Comparison of ENCODE assay signal across 12 cellular contexts in genomic region chr10:71887767-71888166, GRCh38. TPM values are rescaled to one million over a fixed set of nuclear protein-coding genes. Genes with fewer than 3 reads are reported as not detected.
DNase-seq lines count a peak whose midpoint lies in the region; ATAC-seq and TF ChIP-seq lines count a peak whose summit lies in the region.
"Had no signal": no experiment of that assay in that cellular context is flagged by ENCODE, and none has a peak within 500 bp of the region (broad histone marks: within the 10 kb centered on the region; RNA-seq: fewer than 3 reads in every experiment).

No MANE protein-coding gene starts in this region.

- no peaks in the 10 kb centered on the region for H3K36me3 Mint-ChIP-seq in type B pancreatic cell

- H3K4me1 ChIP-seq in left ventricle myocardium inferior (peaks cover 22% of the 10 kb centered on the region), adipocyte (ENCODE audit: control insufficient read depth, insufficient read depth, low read length) (peaks cover 26% of the 10 kb centered on the region), mesenchymal stem cell (ENCODE audit: control insufficient read depth, insufficient read depth, low read depth, low read length) (peaks cover 14% of the 10 kb centered on the region), prostate gland (replicated peaks) (no peaks in the 10 kb centered on the region)

- no peak overlapping the region for H3K18ac ChIP-seq in mesenchymal stem cell (ENCODE audit: low read depth in 1 of 2, low read length in 2 of 2)

- H3K9ac ChIP-seq in adipocyte (ENCODE audit: low read length): peak overlapping the region; percentile 87
- peak overlapping the region; percentile 96 for H3K9ac ChIP-seq in mesenchymal stem cell (ENCODE audit: low read length)

- H3K27ac ChIP-seq in left ventricle myocardium inferior (replicated peaks): peak overlapping the region; percentile 76
- no peak overlapping the region for H3K27ac ChIP-seq in mesenchymal stem cell (ENCODE audit: low read length, poor library complexity, severe bottlenecking)
- no peak overlapping the region for H3K27ac ChIP-seq in prostate gland

- no peak overlapping the region for H2AK5ac ChIP-seq in mesenchymal stem cell (ENCODE audit: low read length, severe bottlenecking)

- H3K4me1 Mint-ChIP-seq in type B pancreatic cell (ENCODE audit: unreplicated experiment): peaks cover 15% of the 10 kb centered on the region

- H3K4ac ChIP-seq in mesenchymal stem cell (ENCODE audit: low read depth in 1 of 2, low read length in 2 of 2): no peak overlapping the region

- intact Hi-C loops in left ventricle myocardium inferior (cut with micrococcal nuclease): no loop called here
- intact Hi-C loops in left cardiac atrium (cut with DNase I): no loop called here
- intact Hi-C loops in prostate gland (cut with DNase I): no loop called here

- no peak overlapping the region for H2BK5ac ChIP-seq in mesenchymal stem cell (ENCODE audit: low read depth, low read length, poor library complexity, severe bottlenecking)

- H3K14ac ChIP-seq in mesenchymal stem cell (ENCODE audit: low read length in 2 of 2): no peak overlapping the region

- no peak overlapping the region for H3K4me2 ChIP-seq in mesenchymal stem cell (ENCODE audit: low read length, poor library complexity, severe bottlenecking)

- H3K27ac Mint-ChIP-seq in type B pancreatic cell: no peak overlapping the region

- no peaks in the 10 kb centered on the region for H3K9me3 ChIP-seq in left ventricle myocardium inferior (replicated peaks)
- no peaks in the 10 kb centered on the region for H3K9me3 ChIP-seq in adipocyte (ENCODE audit: control insufficient read depth, low read length)
- H3K9me3 ChIP-seq in mesenchymal stem cell (ENCODE audit: control insufficient read depth, low read length): no peaks in the 10 kb centered on the region
- no peaks in the 10 kb centered on the region for H3K9me3 ChIP-seq in prostate gland

- DNase-seq in left ventricle myocardium inferior (no peak), left cardiac atrium (no peak), adipocyte (ENCODE audit: low read depth) (peak; percentile 8), mesenchymal stem cell (no peak), type B pancreatic cell (ENCODE audit: extremely low spot score, unreplicated experiment) (no peak), foreskin melanocyte (no peak), GM03348 (ENCODE audit: low spot score) (no peak), prostate gland (ENCODE audit: low spot score) (no peak)
- DNase-seq: CD4-positive, alpha-beta T cell; GOT3; NCI-H1105; retina had no signal

- H2BK15ac ChIP-seq in mesenchymal stem cell (ENCODE audit: low read depth, poor library complexity, severe bottlenecking): no peak overlapping the region

- no peak for ATAC-seq in left cardiac atrium

- WGBS in mesenchymal stem cell: 88% methylated on average over 5 of the region's 5 CpGs
- 88% methylated on average over 5 of the region's 5 CpGs for WGBS in prostate gland

- peaks cover 9% of the 10 kb centered on the region for H3K27me3 Mint-ChIP-seq in type B pancreatic cell
- H3K27me3 Mint-ChIP-seq: CD4-positive, alpha-beta T cell had no signal

- peak overlapping the region; percentile 90 for H3K4me3 Mint-ChIP-seq in type B pancreatic cell

- no peak for TF ChIP-seq POLR2A in prostate gland (IDR thresholded peaks at IDR 0.05)

- H3K9me3 Mint-ChIP-seq in type B pancreatic cell: no peaks in the 10 kb centered on the region
- H3K9me3 Mint-ChIP-seq: CD4-positive, alpha-beta T cell had no signal

- H2BK120ac ChIP-seq in mesenchymal stem cell (ENCODE audit: low read depth, low read length): no peak overlapping the region

- H2AFZ ChIP-seq in mesenchymal stem cell (ENCODE audit: low read depth, low read length): no peak overlapping the region

- no peak overlapping the region for H4K91ac ChIP-seq in mesenchymal stem cell (ENCODE audit: low read length)

- no peak overlapping the region for H3K23ac ChIP-seq in mesenchymal stem cell (ENCODE audit: low read length in 2 of 2)

- no peaks in the 10 kb centered on the region for H3K27me3 ChIP-seq in left ventricle myocardium inferior (ENCODE audit: low read depth)
- H3K27me3 ChIP-seq in adipocyte (replicated peaks; ENCODE audit: control insufficient read depth, insufficient read depth, low read length): no peaks in the 10 kb centered on the region
- H3K27me3 ChIP-seq in mesenchymal stem cell (ENCODE audit: control insufficient read depth in 1 of 2, insufficient read depth in 1 of 2, low read length in 2 of 2): no peaks in the 10 kb centered on the region
- no peaks in the 10 kb centered on the region for H3K27me3 ChIP-seq in prostate gland (replicated peaks; ENCODE audit: insufficient read depth)

- H2BK12ac ChIP-seq in mesenchymal stem cell (ENCODE audit: low read length in 2 of 2): no peak overlapping the region

- no peak for TF ChIP-seq CTCF in left ventricle myocardium inferior (IDR thresholded peaks at IDR 0.05; ENCODE audit: borderline replicate concordance)
- TF ChIP-seq CTCF in type B pancreatic cell (conservative IDR thresholded peaks at IDR 0.05): no peak
- no peak for TF ChIP-seq CTCF in prostate gland (IDR thresholded peaks at IDR 0.05)

- H3K36me3 ChIP-seq in left ventricle myocardium inferior: no peaks in the 10 kb centered on the region
- no peaks in the 10 kb centered on the region for H3K36me3 ChIP-seq in adipocyte (ENCODE audit: control insufficient read depth, insufficient read depth, low read length, severe bottlenecking)
- no peaks in the 10 kb centered on the region for H3K36me3 ChIP-seq in mesenchymal stem cell (ENCODE audit: control insufficient read depth in 1 of 2, insufficient read depth in 2 of 2, low read depth in 1 of 2, low read length in 2 of 2)
- H3K36me3 ChIP-seq in prostate gland: no peaks in the 10 kb centered on the region

- no peaks in the 10 kb centered on the region for H3K79me1 ChIP-seq in mesenchymal stem cell (replicated peaks; ENCODE audit: low read length, poor library complexity, severe bottlenecking)

- no peak overlapping the region for H4K8ac ChIP-seq in mesenchymal stem cell (ENCODE audit: low read length)

- H3K4me3 ChIP-seq in left ventricle myocardium inferior (no peak overlapping the region), adipocyte (ENCODE audit: low read length) (peak overlapping the region; percentile 85), mesenchymal stem cell (ENCODE audit: insufficient read depth in 1 of 2, low read depth in 1 of 2, low read length in 2 of 2) (peak overlapping the region in 1 of 2 experiments; percentile 84), prostate gland (no peak overlapping the region)

RNA-seq across cellular contexts. Expression of gene PSAP, which starts 36.7 kb away (rescaled TPM):
- total RNA-seq in left ventricle myocardium inferior (1,672 TPM), left cardiac atrium (1,000 to 10,000 TPM; 1,413 to 1,441 TPM), type B pancreatic cell (ENCODE audit: low replicate concordance) (487 and 577 TPM in 2 replicates), prostate gland (1,000 to 10,000 TPM; 1,144 to 1,344 TPM)
- polyA plus RNA-seq in mesenchymal stem cell (2013, experiment 1 of 2): 688 TPM
- 698 TPM for polyA plus RNA-seq in mesenchymal stem cell (2013, experiment 2 of 2)
